Comparison of ENCODE assay signal across 22 cellular contexts in genomic region chr18:32303400-32303799, GRCh38.
A peak's percentile ranks its signal among the peaks of the same experiment; 100 is the strongest.
DNase-seq lines count a peak whose midpoint lies in the region; ATAC-seq and TF ChIP-seq lines count a peak whose summit lies in the region.
"Had no signal": no experiment of that assay in that cellular context is flagged by ENCODE, and none has a peak within 500 bp of the region (broad histone marks: within the 10 kb centered on the region; RNA-seq: fewer than 3 reads in every experiment).

No MANE protein-coding gene starts in this region.

- intact Hi-C loops in tibial artery (cut with DNase I; ENCODE audit: low total_unique reads) = loop anchor here (10.0 kb wide), 1 partner anchor 51 kb away; no protein-coding TSS in a partner anchor
- intact Hi-C loops in naive thymus-derived CD4-positive, alpha-beta T cell (cut with micrococcal nuclease) = no loop called here

- H3K4me1 ChIP-seq in tibial artery = peaks cover 0 to 61% (median 22%) of the 10 kb centered on the region in 4 donors
- H3K4me1 ChIP-seq in naive thymus-derived CD4-positive, alpha-beta T cell (ENCODE audit: control insufficient read depth in 2 of 2, insufficient read depth in 2 of 2, low read length in 2 of 2) = no peaks in the 10 kb centered on the region

- H3K9me3 Mint-ChIP-seq in activated naive CD8-positive, alpha-beta T cell treated with anti-CD3 and anti-CD28 coated beads, Interleukin-2, amount 10 ng/mL, durations not matched to agents 7 days and 5 days = no peaks in the 10 kb centered on the region
- H3K9me3 Mint-ChIP-seq in activated naive CD8-positive, alpha-beta T cell treated with anti-CD3 and anti-CD28 coated beads for 36 hours = no peaks in the 10 kb centered on the region
- H3K9me3 Mint-ChIP-seq in mesothelial cell of epicardium = no peaks in the 10 kb centered on the region
- peaks cover 0 to 2% (median 0%) of the 10 kb centered on the region in 11 donors for H3K9me3 Mint-ChIP-seq in naive thymus-derived CD4-positive, alpha-beta T cell

- CTCF ChIA-PET in naive thymus-derived CD4-positive, alpha-beta T cell (lab: Charles Lee) = no interaction called here

- no peak for ATAC-seq in activated naive CD8-positive, alpha-beta T cell treated with anti-CD3 and anti-CD28 coated beads, Interleukin-2, amount 10 ng/mL, durations not matched to agents 7 days and 5 days (ENCODE audit: low read depth)
- ATAC-seq in naive thymus-derived CD4-positive, alpha-beta T cell = no peak
- ATAC-seq: Panc1, SK-N-SH treated with all-trans-retinoic acid at 6 μM for 48 hours had no signal

- H3K36me3 ChIP-seq in tibial artery = no peaks in the 10 kb centered on the region
- no peaks in the 10 kb centered on the region for H3K36me3 ChIP-seq in naive thymus-derived CD4-positive, alpha-beta T cell (ENCODE audit: control insufficient read depth in 2 of 3, insufficient read depth in 3 of 3, low read length in 3 of 3)

- H3K4me3 Mint-ChIP-seq in activated naive CD8-positive, alpha-beta T cell treated with anti-CD3 and anti-CD28 coated beads, Interleukin-2, amount 10 ng/mL, durations not matched to agents 7 days and 5 days = no peak overlapping the region
- H3K4me3 Mint-ChIP-seq in activated naive CD8-positive, alpha-beta T cell treated with anti-CD3 and anti-CD28 coated beads for 36 hours = no peak overlapping the region
- H3K4me3 Mint-ChIP-seq in mesothelial cell of epicardium = no peak overlapping the region
- H3K4me3 Mint-ChIP-seq in naive thymus-derived CD4-positive, alpha-beta T cell = no peak overlapping the region

- H3K27me3 Mint-ChIP-seq in activated naive CD8-positive, alpha-beta T cell treated with anti-CD3 and anti-CD28 coated beads, Interleukin-2, amount 10 ng/mL, durations not matched to agents 7 days and 5 days = peaks cover 7% of the 10 kb centered on the region
- peaks cover 10% of the 10 kb centered on the region for H3K27me3 Mint-ChIP-seq in activated naive CD8-positive, alpha-beta T cell treated with anti-CD3 and anti-CD28 coated beads for 36 hours
- no peaks in the 10 kb centered on the region for H3K27me3 Mint-ChIP-seq in mesothelial cell of epicardium (ENCODE audit: low read depth)
- H3K27me3 Mint-ChIP-seq in naive thymus-derived CD4-positive, alpha-beta T cell = peaks cover 2 to 12% (median 10%) of the 10 kb centered on the region in 5 donors

- POLR2A ChIA-PET in activated naive CD8-positive, alpha-beta T cell treated with anti-CD3 and anti-CD28 coated beads, Interleukin-2, amount 10 ng/mL, durations not matched to agents 7 days and 5 days (lab: Charles Lee) = no interaction called here
- POLR2A ChIA-PET in naive thymus-derived CD4-positive, alpha-beta T cell (lab: Charles Lee) = no interaction called here

- H3K36me3 Mint-ChIP-seq in activated naive CD8-positive, alpha-beta T cell treated with anti-CD3 and anti-CD28 coated beads, Interleukin-2, amount 10 ng/mL, durations not matched to agents 7 days and 5 days = no peaks in the 10 kb centered on the region
- H3K36me3 Mint-ChIP-seq in activated naive CD8-positive, alpha-beta T cell treated with anti-CD3 and anti-CD28 coated beads for 36 hours = no peaks in the 10 kb centered on the region
- no peaks in the 10 kb centered on the region for H3K36me3 Mint-ChIP-seq in mesothelial cell of epicardium
- H3K36me3 Mint-ChIP-seq in naive thymus-derived CD4-positive, alpha-beta T cell = no peaks in the 10 kb centered on the region

- TF ChIP-seq CTCF in cardiac fibroblast (IDR thresholded peaks at IDR 0.05; ENCODE audit: low read depth, low read length) (no peak), mesothelial cell of epicardium (IDR thresholded peaks at IDR 0.05; ENCODE audit: unreplicated experiment) (no peak), tibial artery (IDR thresholded peaks at IDR 0.05) (no peak)

- no peaks in the 10 kb centered on the region for H3K9me3 ChIP-seq in tibial artery
- H3K9me3 ChIP-seq in naive thymus-derived CD4-positive, alpha-beta T cell (ENCODE audit: control insufficient read depth in 2 of 3, low read length in 3 of 3) = no peaks in the 10 kb centered on the region

- H3K4me1 Mint-ChIP-seq in activated naive CD8-positive, alpha-beta T cell treated with anti-CD3 and anti-CD28 coated beads, Interleukin-2, amount 10 ng/mL, durations not matched to agents 7 days and 5 days = no peaks in the 10 kb centered on the region
- no peaks in the 10 kb centered on the region for H3K4me1 Mint-ChIP-seq in activated naive CD8-positive, alpha-beta T cell treated with anti-CD3 and anti-CD28 coated beads for 36 hours
- H3K4me1 Mint-ChIP-seq in mesothelial cell of epicardium = peaks cover 8% of the 10 kb centered on the region
- peaks cover 0 to 5% (median 0%) of the 10 kb centered on the region in 7 donors for H3K4me1 Mint-ChIP-seq in naive thymus-derived CD4-positive, alpha-beta T cell

- H3K27me3 ChIP-seq in tibial artery = no peaks in the 10 kb centered on the region
- peaks cover 0 to 4% of the 10 kb centered on the region in 2 donors for H3K27me3 ChIP-seq in naive thymus-derived CD4-positive, alpha-beta T cell (ENCODE audit: control insufficient read depth in 2 of 2, insufficient read depth in 2 of 2, low read length in 2 of 2)

- H3K27ac Mint-ChIP-seq in activated naive CD8-positive, alpha-beta T cell treated with anti-CD3 and anti-CD28 coated beads, Interleukin-2, amount 10 ng/mL, durations not matched to agents 7 days and 5 days = peak overlapping the region; percentile 45
- H3K27ac Mint-ChIP-seq in activated naive CD8-positive, alpha-beta T cell treated with anti-CD3 and anti-CD28 coated beads for 36 hours = no peak overlapping the region
- peak overlapping the region; percentile 56 for H3K27ac Mint-ChIP-seq in mesothelial cell of epicardium
- no peak overlapping the region for H3K27ac Mint-ChIP-seq in naive thymus-derived CD4-positive, alpha-beta T cell

- peak overlapping the region; percentile 70 to 73 for H3K27ac ChIP-seq in tibial artery
- H3K27ac ChIP-seq in naive thymus-derived CD4-positive, alpha-beta T cell (ENCODE audit: low read depth, low read length) = no peak overlapping the region
- H3K27ac ChIP-seq: C4-2B, HL-60, KMS-11 had no signal

- DNase-seq in activated naive CD8-positive, alpha-beta T cell treated with anti-CD3 and anti-CD28 coated beads, Interleukin-2, amount 10 ng/mL, durations not matched to agents 7 days and 5 days = no peak
- DNase-seq in activated naive CD8-positive, alpha-beta T cell treated with anti-CD3 and anti-CD28 coated beads for 36 hours = no peak
- peak; percentile 41 to 60 for DNase-seq in cardiac fibroblast (ENCODE audit: low read depth in 2 of 2)
- no peak for DNase-seq in mesothelial cell of epicardium (ENCODE audit: low spot score in 2 of 2, unreplicated experiment in 2 of 2)
- DNase-seq in tibial artery = no peak
- no peak for DNase-seq in CD1c-positive myeloid dendritic cell (ENCODE audit: extremely low spot score)
- DNase-seq in SHP77 (lab: John Stamatoyannopoulos, UW) = no peak
- no peak for DNase-seq in naive thymus-derived CD4-positive, alpha-beta T cell
- DNase-seq: 8988T, EL, H7, NCI-H1694, NCI-H2081, NCI-H2171, NCI-H345, NCI-H524, NCI-H774 had no signal

- H3K4me3 ChIP-seq in cardiac fibroblast (replicated peaks in 1 of 2; ENCODE audit: low read depth in 2 of 2, low read length in 2 of 2) (no peak overlapping the region), tibial artery (no peak overlapping the region)
- H3K4me3 ChIP-seq in naive thymus-derived CD4-positive, alpha-beta T cell (ENCODE audit: low read length) = no peak overlapping the region

Comparison
In these comparisons a context has a peak if more than half of its experiments do, and no peak if none do; other contexts are left out.
1. H3K27ac Mint-ChIP-seq: peak in activated naive CD8-positive, alpha-beta T cell treated with anti-CD3 and anti-CD28 coated beads, Interleukin-2, amount 10 ng/mL, durations not matched to agents 7 days and 5 days (single experiment) and mesothelial cell of epicardium (single experiment); none in activated naive CD8-positive, alpha-beta T cell treated with anti-CD3 and anti-CD28 coated beads for 36 hours (single experiment) and naive thymus-derived CD4-positive, alpha-beta T cell (0 of 9).
2. DNase-seq: peak in cardiac fibroblast (2 of 2); none in activated naive CD8-positive, alpha-beta T cell treated with anti-CD3 and anti-CD28 coated beads, Interleukin-2, amount 10 ng/mL, durations not matched to agents 7 days and 5 days (single experiment), activated naive CD8-positive, alpha-beta T cell treated with anti-CD3 and anti-CD28 coated beads for 36 hours (single experiment), mesothelial cell of epicardium (0 of 2), tibial artery (0 of 2), CD1c-positive myeloid dendritic cell (single experiment), SHP77 (0 of 2) and naive thymus-derived CD4-positive, alpha-beta T cell (0 of 9).